ENCODE assay signal across 9 cellular contexts in the genomic region with DNA sequence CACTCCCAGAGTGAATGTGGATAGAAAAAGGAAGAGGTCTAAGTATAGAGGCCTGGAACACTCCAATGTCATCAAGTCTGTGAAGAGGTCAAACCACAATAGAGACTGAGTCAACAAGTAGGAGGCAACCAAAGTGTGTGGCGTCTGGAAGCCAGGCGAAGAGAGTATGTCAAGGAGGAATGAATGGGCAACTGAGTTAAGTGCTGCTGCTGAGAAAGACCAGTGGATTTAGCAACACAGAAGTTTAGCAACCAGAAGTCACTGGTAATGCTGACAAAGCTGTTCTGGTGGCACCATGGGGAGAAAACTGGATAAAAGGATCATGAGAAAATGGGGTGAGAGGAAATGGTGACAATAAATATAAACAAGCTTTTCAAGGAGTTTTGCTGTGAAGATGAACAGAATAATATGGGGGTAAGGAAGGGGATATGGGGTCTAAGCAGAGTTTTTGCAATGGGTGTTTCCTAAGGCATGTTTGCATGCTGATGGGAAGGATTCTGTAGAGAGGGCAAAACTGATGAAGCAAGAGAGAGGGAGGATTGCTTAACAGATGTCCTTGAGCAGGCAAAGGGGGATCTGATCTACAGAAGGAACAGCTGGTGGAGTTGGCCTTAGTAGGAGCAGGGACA. TPM values are rescaled to one million over a fixed set of nuclear protein-coding genes. Genes with fewer than 3 reads are reported as not detected.
DNase-seq lines count a peak whose midpoint lies in the region; ATAC-seq and TF ChIP-seq lines count a peak whose summit lies in the region.
"Had no signal": no experiment of that assay in that cellular context is flagged by ENCODE, and none has a peak within 500 bp of the region (broad histone marks: within the 10 kb centered on the region; RNA-seq: fewer than 3 reads in every experiment).

No MANE protein-coding gene starts in this region.

- no peak for TF ChIP-seq POLR2A in heart left ventricle (IDR thresholded peaks at IDR 0.05)

- POLR2A ChIA-PET in RWPE1 (lab: Yijun Ruan, JAX; ENCODE audit: low non-redundant PET), result no interaction called here

- no peaks in the 10 kb centered on the region for H3K9me3 ChIP-seq in heart left ventricle

- ATAC-seq in heart left ventricle, result peak in 3 of 4 donors; percentile 61 to 92 (median 89)
- no peak for ATAC-seq in HG03439 (IDR thresholded peaks at IDR 0.05; ENCODE audit: unreplicated experiment)
- no peak for ATAC-seq in GM18498 (IDR thresholded peaks at IDR 0.05; ENCODE audit: unreplicated experiment)
- no peak for ATAC-seq in GM21526 (IDR thresholded peaks at IDR 0.05; ENCODE audit: low FRiP score, unreplicated experiment)

- H3K27me3 ChIP-seq in heart left ventricle, result no peaks in the 10 kb centered on the region

- intact Hi-C loops in heart left ventricle (cut with DNase I), result loop anchor here in 2 of 10 donors (10.0 kb wide), 2 partner anchors 124 to 134 kb away; no protein-coding TSS in a partner anchor

- no peak overlapping the region for H3K4me3 ChIP-seq in heart left ventricle
- H3K4me3 ChIP-seq: skin epidermis had no signal

- H3K27ac ChIP-seq in RWPE1 (no peak overlapping the region), heart left ventricle (peak overlapping the region in 7 of 12 donors; percentile 4 to 70 (median 17))
- H3K27ac ChIP-seq: skin epidermis had no signal

- WGBS in heart left ventricle, 4 donors, result 22 to 39% (median 38%) methylated on average over 2 of the region's 2 CpGs

- DNase-seq in A172 (ENCODE audit: low spot score), result peak; percentile 92
- peak; percentile 82 for DNase-seq in GM04504 (ENCODE audit: low read depth)
- peak; percentile 50 for DNase-seq in RWPE1 (ENCODE audit: low spot score)
- peak in 1 of 5 donors; percentile 41 for DNase-seq in heart left ventricle
- DNase-seq in NCI-H146 treated with DMSO at 0.1 percent for 48 hours (lab: John Stamatoyannopoulos, UW; ENCODE audit: unreplicated experiment), result no peak

- CTCF ChIA-PET in RWPE1 (lab: Yijun Ruan, JAX), result interaction anchor here (0.6 to 0.9 kb wide), 3 partner anchors 22 to 152 kb away, joined by 3 to 6 read pairs (median 5); no protein-coding TSS in a partner anchor

- peaks cover 0 to 42% (median 17%) of the 10 kb centered on the region in 12 donors for H3K4me1 ChIP-seq in heart left ventricle

- peaks cover 0 to 4% (median 0%) of the 10 kb centered on the region in 9 donors for H3K36me3 ChIP-seq in heart left ventricle

- no peak for TF ChIP-seq CTCF in RWPE1 (conservative IDR thresholded peaks at IDR 0.05; ENCODE audit: low read depth)
- no peak for TF ChIP-seq CTCF in heart left ventricle (IDR thresholded peaks at IDR 0.05)

RNA-seq across cellular contexts. Expression of gene PCOLCE2, which starts 38.4 kb away (rescaled TPM):
- 6.7 and 22.9 TPM in 2 replicates for total RNA-seq in A172 (2014; rRNA removed; shearing (Covaris generic))
- 100 to 1,000 TPM in 2 of 9 donors, 10 to 100 TPM in 7; 49.2 to 152 (median 70.7) TPM for total RNA-seq in heart left ventricle
- 10 to 100 TPM; 47.5 to 60.1 TPM for polyA plus RNA-seq in heart left ventricle

Comparison
In these comparisons a context has a peak if more than half of its experiments do, and no peak if none do; other contexts are left out.
1. ATAC-seq: peak in heart left ventricle (3 of 4); none in HG03439 (single experiment), GM18498 (single experiment) and GM21526 (single experiment).